In the genomic region with DNA sequence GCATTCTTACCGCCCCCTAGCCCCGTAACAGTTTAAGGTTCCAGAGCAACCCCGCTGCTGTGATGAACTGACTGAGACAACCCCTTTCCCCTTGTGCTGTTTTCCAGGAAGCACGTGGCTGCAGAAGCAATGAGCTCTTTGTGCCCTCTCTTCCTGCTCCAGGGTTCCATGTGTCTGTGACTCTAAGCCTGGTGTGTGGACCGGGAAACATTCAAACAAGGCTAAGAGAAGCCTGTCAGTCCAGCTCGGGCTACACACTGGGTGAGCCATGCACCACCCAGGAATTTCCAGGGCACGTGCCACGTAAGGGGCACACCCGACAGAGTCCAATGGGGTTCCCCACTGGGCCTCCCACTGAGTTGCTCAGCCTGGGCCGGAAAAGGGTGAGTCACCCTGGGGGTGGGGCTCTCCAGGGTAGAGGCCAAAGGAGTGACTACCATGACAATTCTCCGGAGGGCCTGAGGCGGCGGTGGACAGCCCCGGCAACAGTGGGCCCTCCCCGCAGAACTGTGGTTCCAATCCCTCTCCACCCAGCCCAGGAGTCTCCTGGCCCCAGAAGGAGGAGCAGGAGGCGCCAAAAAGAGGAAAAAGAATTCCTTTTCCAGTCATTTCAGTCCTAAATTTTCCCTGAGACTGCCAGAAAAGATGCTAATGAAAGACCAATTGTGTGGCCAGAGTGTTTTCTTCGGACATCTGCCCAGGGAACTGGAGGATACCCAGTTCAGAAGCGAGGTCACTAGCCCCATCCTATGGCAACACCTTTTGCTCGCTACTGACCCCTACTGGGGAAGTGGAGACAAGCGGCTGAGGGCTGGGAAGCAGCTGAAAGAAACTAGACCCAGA, we compare ENCODE assay signal across 1 cellular context.
A peak's percentile ranks its signal among the peaks of the same experiment; 100 is the strongest.
TF ChIP-seq lines count a peak whose summit lies in the region.

No MANE protein-coding gene starts in this region.

TF ChIP-seq in HepG2, 621 proteins besides CTCF, POLR2A, EP300 and RAD21 (continued from another document and continues in another):
- TF ChIP-seq, protein P1, sequence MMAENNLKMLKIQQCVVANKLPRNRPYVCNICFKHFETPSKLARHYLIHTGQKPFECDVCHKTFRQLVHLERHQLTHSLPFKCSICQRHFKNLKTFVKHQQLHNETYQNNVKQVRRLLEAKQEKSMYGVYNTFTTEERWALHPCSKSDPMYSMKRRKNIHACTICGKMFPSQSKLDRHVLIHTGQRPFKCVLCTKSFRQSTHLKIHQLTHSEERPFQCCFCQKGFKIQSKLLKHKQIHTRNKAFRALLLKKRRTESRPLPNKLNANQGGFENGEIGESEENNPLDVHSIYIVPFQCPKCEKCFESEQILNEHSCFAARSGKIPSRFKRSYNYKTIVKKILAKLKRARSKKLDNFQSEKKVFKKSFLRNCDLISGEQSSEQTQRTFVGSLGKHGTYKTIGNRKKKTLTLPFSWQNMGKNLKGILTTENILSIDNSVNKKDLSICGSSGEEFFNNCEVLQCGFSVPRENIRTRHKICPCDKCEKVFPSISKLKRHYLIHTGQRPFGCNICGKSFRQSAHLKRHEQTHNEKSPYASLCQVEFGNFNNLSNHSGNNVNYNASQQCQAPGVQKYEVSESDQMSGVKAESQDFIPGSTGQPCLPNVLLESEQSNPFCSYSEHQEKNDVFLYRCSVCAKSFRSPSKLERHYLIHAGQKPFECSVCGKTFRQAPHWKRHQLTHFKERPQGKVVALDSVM (CRISPR knock-in tag; IDR thresholded peaks at IDR 0.05): peak; percentile 93
- TF ChIP-seq AGO2 (optimal IDR thresholded peaks at IDR 0.05; ENCODE audit: low read depth, low read length) (no peak), NFKB2 (CRISPR knock-in tag; IDR thresholded peaks at IDR 0.05; ENCODE audit: borderline replicate concordance) (peak; percentile 68), BCL6 (CRISPR knock-in tag; IDR thresholded peaks at IDR 0.05) (peak; percentile 72), ZNF468 (CRISPR knock-in tag; IDR thresholded peaks at IDR 0.05) (no peak), ZNF672 (CRISPR knock-in tag; IDR thresholded peaks at IDR 0.05) (no peak), ZFYVE20 (CRISPR knock-in tag; IDR thresholded peaks at IDR 0.05; ENCODE audit: borderline replicate concordance, low read depth) (no peak), U2AF1 (optimal IDR thresholded peaks at IDR 0.05; ENCODE audit: low read depth, low read length) (peak; percentile 45), NFRKB (IDR thresholded peaks at IDR 0.05) (no peak), ZFP1 (CRISPR knock-in tag; IDR thresholded peaks at IDR 0.05) (no peak), ZNF138 (CRISPR knock-in tag; IDR thresholded peaks at IDR 0.05; ENCODE audit: low read depth) (no peak), ZNF572 (CRISPR knock-in tag; IDR thresholded peaks at IDR 0.05) (no peak), YY1 (IDR thresholded peaks at IDR 0.05; ENCODE audit: insufficient read depth, insufficient replicate concordance, low read depth, low read length) (peak; percentile 37), ZNF768 (CRISPR knock-in tag; IDR thresholded peaks at IDR 0.05) (no peak; the same call in 1 of the 2 replicates), ZNF441 (CRISPR knock-in tag; IDR thresholded peaks at IDR 0.05; ENCODE audit: borderline replicate concordance) (peak; percentile 94), PHF5A (CRISPR knock-in tag; IDR thresholded peaks at IDR 0.05; ENCODE audit: low read depth, unreplicated experiment) (peak; percentile 50), CCAR2 (optimal IDR thresholded peaks at IDR 0.05; ENCODE audit: low read depth, low read length) (peak; percentile 18), KLF11 (CRISPR knock-in tag; IDR thresholded peaks at IDR 0.05) (peak; percentile 50; the same call in 1 of the 2 replicates), GABPA (IDR thresholded peaks at IDR 0.05; ENCODE audit: low read depth, low read length) (no peak), GABPA (CRISPR knock-in tag; IDR thresholded peaks at IDR 0.05; ENCODE audit: low read depth) (peak; percentile 53; the same call in 1 of the 2 replicates), ZNF264 (CRISPR knock-in tag; IDR thresholded peaks at IDR 0.05) (no peak; the same call in 1 of the 2 replicates), ARNT (IDR thresholded peaks at IDR 0.05) (no peak), PHB2 (IDR thresholded peaks at IDR 0.05; ENCODE audit: partially characterized antibody) (no peak), KDM5B (CRISPR knock-in tag; IDR thresholded peaks at IDR 0.05; ENCODE audit: borderline replicate concordance) (peak; percentile 91; the same call in 1 of the 2 replicates), SIX4 (CRISPR knock-in tag; IDR thresholded peaks at IDR 0.05) (peak; percentile 42; the same call in 1 of the 2 replicates), ZNF260 (CRISPR knock-in tag; IDR thresholded peaks at IDR 0.05; ENCODE audit: borderline replicate concordance, low read depth) (no peak), KLF12 (CRISPR knock-in tag; IDR thresholded peaks at IDR 0.05; ENCODE audit: borderline replicate concordance) (peak; percentile 90; the same call in 1 of the 2 replicates), ZNF160 (CRISPR knock-in tag; IDR thresholded peaks at IDR 0.05) (no peak), ZFP90 (CRISPR knock-in tag; IDR thresholded peaks at IDR 0.05; ENCODE audit: borderline replicate concordance) (peak; percentile 81; the same call in 1 of the 2 replicates)
- TF ChIP-seq, protein P2, sequence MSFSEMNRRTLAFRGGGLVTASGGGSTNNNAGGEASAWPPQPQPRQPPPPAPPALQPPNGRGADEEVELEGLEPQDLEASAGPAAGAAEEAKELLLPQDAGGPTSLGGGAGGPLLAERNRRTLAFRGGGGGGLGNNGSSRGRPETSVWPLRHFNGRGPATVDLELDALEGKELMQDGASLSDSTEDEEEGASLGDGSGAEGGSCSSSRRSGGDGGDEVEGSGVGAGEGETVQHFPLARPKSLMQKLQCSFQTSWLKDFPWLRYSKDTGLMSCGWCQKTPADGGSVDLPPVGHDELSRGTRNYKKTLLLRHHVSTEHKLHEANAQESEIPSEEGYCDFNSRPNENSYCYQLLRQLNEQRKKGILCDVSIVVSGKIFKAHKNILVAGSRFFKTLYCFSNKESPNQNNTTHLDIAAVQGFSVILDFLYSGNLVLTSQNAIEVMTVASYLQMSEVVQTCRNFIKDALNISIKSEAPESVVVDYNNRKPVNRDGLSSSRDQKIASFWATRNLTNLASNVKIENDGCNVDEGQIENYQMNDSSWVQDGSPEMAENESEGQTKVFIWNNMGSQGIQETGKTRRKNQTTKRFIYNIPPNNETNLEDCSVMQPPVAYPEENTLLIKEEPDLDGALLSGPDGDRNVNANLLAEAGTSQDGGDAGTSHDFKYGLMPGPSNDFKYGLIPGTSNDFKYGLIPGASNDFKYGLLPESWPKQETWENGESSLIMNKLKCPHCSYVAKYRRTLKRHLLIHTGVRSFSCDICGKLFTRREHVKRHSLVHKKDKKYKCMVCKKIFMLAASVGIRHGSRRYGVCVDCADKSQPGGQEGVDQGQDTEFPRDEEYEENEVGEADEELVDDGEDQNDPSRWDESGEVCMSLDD (CRISPR knock-in tag; IDR thresholded peaks at IDR 0.05; ENCODE audit: borderline replicate concordance): peak; percentile 97
- TF ChIP-seq, protein P3, sequence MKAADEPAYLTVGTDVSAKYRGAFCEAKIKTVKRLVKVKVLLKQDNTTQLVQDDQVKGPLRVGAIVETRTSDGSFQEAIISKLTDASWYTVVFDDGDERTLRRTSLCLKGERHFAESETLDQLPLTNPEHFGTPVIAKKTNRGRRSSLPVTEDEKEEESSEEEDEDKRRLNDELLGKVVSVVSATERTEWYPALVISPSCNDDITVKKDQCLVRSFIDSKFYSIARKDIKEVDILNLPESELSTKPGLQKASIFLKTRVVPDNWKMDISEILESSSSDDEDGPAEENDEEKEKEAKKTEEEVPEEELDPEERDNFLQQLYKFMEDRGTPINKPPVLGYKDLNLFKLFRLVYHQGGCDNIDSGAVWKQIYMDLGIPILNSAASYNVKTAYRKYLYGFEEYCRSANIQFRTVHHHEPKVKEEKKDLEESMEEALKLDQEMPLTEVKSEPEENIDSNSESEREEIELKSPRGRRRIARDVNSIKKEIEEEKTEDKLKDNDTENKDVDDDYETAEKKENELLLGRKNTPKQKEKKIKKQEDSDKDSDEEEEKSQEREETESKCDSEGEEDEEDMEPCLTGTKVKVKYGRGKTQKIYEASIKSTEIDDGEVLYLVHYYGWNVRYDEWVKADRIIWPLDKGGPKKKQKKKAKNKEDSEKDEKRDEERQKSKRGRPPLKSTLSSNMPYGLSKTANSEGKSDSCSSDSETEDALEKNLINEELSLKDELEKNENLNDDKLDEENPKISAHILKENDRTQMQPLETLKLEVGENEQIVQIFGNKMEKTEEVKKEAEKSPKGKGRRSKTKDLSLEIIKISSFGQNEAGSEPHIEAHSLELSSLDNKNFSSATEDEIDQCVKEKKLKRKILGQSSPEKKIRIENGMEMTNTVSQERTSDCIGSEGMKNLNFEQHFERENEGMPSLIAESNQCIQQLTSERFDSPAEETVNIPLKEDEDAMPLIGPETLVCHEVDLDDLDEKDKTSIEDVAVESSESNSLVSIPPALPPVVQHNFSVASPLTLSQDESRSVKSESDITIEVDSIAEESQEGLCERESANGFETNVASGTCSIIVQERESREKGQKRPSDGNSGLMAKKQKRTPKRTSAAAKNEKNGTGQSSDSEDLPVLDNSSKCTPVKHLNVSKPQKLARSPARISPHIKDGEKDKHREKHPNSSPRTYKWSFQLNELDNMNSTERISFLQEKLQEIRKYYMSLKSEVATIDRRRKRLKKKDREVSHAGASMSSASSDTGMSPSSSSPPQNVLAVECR (CRISPR knock-in tag; IDR thresholded peaks at IDR 0.05; ENCODE audit: borderline replicate concordance): peak; percentile 66
- TF ChIP-seq, protein P4, sequence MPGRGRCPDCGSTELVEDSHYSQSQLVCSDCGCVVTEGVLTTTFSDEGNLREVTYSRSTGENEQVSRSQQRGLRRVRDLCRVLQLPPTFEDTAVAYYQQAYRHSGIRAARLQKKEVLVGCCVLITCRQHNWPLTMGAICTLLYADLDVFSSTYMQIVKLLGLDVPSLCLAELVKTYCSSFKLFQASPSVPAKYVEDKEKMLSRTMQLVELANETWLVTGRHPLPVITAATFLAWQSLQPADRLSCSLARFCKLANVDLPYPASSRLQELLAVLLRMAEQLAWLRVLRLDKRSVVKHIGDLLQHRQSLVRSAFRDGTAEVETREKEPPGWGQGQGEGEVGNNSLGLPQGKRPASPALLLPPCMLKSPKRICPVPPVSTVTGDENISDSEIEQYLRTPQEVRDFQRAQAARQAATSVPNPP (CRISPR knock-in tag; IDR thresholded peaks at IDR 0.05): no peak; the same call in 1 of the 2 replicates
- TF ChIP-seq, protein P5, sequence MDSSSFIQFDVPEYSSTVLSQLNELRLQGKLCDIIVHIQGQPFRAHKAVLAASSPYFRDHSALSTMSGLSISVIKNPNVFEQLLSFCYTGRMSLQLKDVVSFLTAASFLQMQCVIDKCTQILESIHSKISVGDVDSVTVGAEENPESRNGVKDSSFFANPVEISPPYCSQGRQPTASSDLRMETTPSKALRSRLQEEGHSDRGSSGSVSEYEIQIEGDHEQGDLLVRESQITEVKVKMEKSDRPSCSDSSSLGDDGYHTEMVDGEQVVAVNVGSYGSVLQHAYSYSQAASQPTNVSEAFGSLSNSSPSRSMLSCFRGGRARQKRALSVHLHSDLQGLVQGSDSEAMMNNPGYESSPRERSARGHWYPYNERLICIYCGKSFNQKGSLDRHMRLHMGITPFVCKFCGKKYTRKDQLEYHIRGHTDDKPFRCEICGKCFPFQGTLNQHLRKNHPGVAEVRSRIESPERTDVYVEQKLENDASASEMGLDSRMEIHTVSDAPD (CRISPR knock-in tag; IDR thresholded peaks at IDR 0.05): no peak
- TF ChIP-seq, protein P6, sequence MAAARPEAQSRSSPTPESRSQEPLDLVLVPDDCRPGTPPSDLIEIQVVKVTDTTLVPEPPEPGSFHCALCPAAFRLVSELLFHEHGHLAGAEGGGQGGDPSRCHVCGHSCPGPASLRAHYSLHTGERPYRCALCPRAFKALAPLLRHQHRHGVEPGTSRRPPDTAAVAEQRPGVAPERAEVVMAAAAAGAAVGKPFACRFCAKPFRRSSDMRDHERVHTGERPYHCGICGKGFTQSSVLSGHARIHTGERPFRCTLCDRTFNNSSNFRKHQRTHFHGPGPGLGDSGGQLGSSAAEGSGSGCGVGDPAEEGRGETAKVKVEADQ (CRISPR knock-in tag; IDR thresholded peaks at IDR 0.05; ENCODE audit: borderline replicate concordance): 0 out of 2 replicates have a peak, but pooled peaks have one; percentile 70
- TF ChIP-seq, protein P7, sequence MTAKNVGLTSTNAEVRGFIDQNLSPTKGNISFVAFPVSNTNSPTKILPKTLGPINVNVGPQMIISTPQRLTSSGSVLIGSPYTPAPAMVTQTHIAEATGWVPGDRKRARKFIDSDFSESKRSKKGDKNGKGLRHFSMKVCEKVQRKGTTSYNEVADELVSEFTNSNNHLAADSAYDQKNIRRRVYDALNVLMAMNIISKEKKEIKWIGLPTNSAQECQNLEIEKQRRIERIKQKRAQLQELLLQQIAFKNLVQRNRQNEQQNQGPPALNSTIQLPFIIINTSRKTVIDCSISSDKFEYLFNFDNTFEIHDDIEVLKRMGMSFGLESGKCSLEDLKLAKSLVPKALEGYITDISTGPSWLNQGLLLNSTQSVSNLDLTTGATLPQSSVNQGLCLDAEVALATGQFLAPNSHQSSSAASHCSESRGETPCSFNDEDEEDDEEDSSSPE (CRISPR knock-in tag; IDR thresholded peaks at IDR 0.05): peak; percentile 48; the same call in 1 of the 2 replicates
- TF ChIP-seq, protein P8, sequence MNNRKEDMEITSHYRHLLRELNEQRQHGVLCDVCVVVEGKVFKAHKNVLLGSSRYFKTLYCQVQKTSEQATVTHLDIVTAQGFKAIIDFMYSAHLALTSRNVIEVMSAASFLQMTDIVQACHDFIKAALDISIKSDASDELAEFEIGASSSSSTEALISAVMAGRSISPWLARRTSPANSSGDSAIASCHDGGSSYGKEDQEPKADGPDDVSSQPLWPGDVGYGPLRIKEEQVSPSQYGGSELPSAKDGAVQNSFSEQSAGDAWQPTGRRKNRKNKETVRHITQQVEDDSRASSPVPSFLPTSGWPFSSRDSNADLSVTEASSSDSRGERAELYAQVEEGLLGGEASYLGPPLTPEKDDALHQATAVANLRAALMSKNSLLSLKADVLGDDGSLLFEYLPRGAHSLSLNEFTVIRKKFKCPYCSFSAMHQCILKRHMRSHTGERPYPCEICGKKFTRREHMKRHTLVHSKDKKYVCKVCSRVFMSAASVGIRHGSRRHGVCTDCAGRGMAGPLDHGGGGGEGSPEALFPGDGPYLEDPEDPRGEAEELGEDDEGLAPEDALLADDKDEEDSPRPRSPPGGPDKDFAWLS (CRISPR knock-in tag; IDR thresholded peaks at IDR 0.05; ENCODE audit: borderline replicate concordance): no peak; the same call in 1 of the 2 replicates
- TF ChIP-seq, protein P9, sequence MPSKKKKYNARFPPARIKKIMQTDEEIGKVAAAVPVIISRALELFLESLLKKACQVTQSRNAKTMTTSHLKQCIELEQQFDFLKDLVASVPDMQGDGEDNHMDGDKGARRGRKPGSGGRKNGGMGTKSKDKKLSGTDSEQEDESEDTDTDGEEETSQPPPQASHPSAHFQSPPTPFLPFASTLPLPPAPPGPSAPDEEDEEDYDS (CRISPR knock-in tag; IDR thresholded peaks at IDR 0.05): 0 out of 2 replicates have a peak, but pooled peaks have one; percentile 18
- TF ChIP-seq, protein P10, sequence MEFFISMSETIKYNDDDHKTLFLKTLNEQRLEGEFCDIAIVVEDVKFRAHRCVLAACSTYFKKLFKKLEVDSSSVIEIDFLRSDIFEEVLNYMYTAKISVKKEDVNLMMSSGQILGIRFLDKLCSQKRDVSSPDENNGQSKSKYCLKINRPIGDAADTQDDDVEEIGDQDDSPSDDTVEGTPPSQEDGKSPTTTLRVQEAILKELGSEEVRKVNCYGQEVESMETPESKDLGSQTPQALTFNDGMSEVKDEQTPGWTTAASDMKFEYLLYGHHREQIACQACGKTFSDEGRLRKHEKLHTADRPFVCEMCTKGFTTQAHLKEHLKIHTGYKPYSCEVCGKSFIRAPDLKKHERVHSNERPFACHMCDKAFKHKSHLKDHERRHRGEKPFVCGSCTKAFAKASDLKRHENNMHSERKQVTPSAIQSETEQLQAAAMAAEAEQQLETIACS (CRISPR knock-in tag; IDR thresholded peaks at IDR 0.05): 0 out of 2 replicates have a peak, but pooled peaks have one; percentile 46
